1 cellular context compared by ENCODE assay signal in genomic region chr4:110207233-110207632, GRCh38.
TF ChIP-seq lines count a peak whose summit lies in the region.

No MANE protein-coding gene starts in this region.

TF ChIP-seq in liver, 16 proteins besides CTCF, POLR2A, EP300 and RAD21 (continued from another document):
- TF ChIP-seq ZBTB33 (IDR thresholded peaks at IDR 0.05) (no peak), HNF4G (IDR thresholded peaks at IDR 0.05) (peak; percentile 63), JUND (IDR thresholded peaks at IDR 0.05) (no peak), MAX (IDR thresholded peaks at IDR 0.05) (no peak), SP1 (IDR thresholded peaks at IDR 0.05) (peak; percentile 67), FOXA2 (IDR thresholded peaks at IDR 0.05) (no peak), EGR1 (IDR thresholded peaks at IDR 0.05; ENCODE audit: low read depth in 2 of 2) (no peak), HNF4A (conservative IDR thresholded peaks at IDR 0.05) (peak; percentile 82 to 90), REST (IDR thresholded peaks at IDR 0.05) (no peak), ATF3 (IDR thresholded peaks at IDR 0.05) (no peak), NR2F2 (IDR thresholded peaks at IDR 0.05) (no peak), RXRA (IDR thresholded peaks at IDR 0.05) (peak; percentile 52 to 54)
TF ChIP-seq in liver: peak in this region for 5.
